In the genomic region with DNA sequence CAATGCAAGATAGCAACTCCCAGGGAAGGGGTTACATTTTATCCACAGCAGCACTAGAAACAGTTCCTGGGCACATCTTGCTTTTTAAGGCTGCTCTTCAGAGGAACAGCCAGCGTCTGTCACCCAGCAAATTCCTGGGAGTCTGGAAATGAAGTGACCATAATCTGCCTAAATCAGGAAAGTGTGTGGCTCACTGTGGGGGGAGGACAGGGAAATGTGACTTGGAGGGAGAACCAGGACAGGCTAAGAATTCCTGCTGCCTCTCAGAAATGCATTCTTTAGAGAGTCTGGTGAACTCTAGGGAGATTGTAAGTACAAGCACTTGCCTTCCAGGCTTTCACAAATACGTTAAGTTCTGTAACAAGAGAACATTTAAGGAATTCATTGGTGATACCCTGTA, we compare ENCODE assay signal across 27 cellular contexts.
DNase-seq lines count a peak whose midpoint lies in the region; ATAC-seq and TF ChIP-seq lines count a peak whose summit lies in the region.
"Had no signal": no experiment of that assay in that cellular context is flagged by ENCODE, and none has a peak within 500 bp of the region (broad histone marks: within the 10 kb centered on the region; RNA-seq: fewer than 3 reads in every experiment).

No MANE protein-coding gene starts in this region.

- H3K4me3 ChIP-seq in endodermal cell (ENCODE audit: low read length) (peak overlapping the region; percentile 46), osteoblast (ENCODE audit: insufficient read depth, low read length) (no peak overlapping the region)
- H3K4me3 ChIP-seq: dorsolateral prefrontal cortex, heart right ventricle, right lobe of liver, thoracic aorta had no signal

- no peak for ATAC-seq in HG03139 (IDR thresholded peaks at IDR 0.05; ENCODE audit: unreplicated experiment)
- ATAC-seq: activated T-cell treated with anti-CD3 and anti-CD28 coated beads, Interleukin-2, amount 50 U/mL, for 72 hours; heart right ventricle; right lobe of liver; stimulated activated naive CD8-positive, alpha-beta T cell treated with anti-CD3 and anti-CD28 coated beads, Interleukin-15, Interleukin-2, amounts not matched to agents 100 U/mL and 50 U/mL, for 24 hours had no signal

- H3K27me3 ChIP-seq in endodermal cell (ENCODE audit: control insufficient read depth, insufficient read depth, low read length, poor library complexity, severe bottlenecking): peaks cover 49% of the 10 kb centered on the region
- no peaks in the 10 kb centered on the region for H3K27me3 ChIP-seq in osteoblast (ENCODE audit: insufficient read depth, low read length)
- H3K27me3 ChIP-seq: heart right ventricle, right lobe of liver had no signal

- no peaks in the 10 kb centered on the region for H3K36me3 Mint-ChIP-seq in endodermal cell (ENCODE audit: low read depth)
- H3K36me3 Mint-ChIP-seq: CD4-positive, CD25-positive, alpha-beta regulatory T cell had no signal

- no peak overlapping the region for H2AFZ ChIP-seq in osteoblast (ENCODE audit: low read length)

- H3K79me2 ChIP-seq in osteoblast (ENCODE audit: insufficient read depth, low read length): no peaks in the 10 kb centered on the region

- WGBS in endodermal cell (ENCODE audit: insufficient coverage in 1 of 2, insufficient read length in 1 of 2), 2 experiments: 50 to 83% methylated on average over 1 to 2 of the region's 2 CpGs

- no peak overlapping the region for H3K4me3 Mint-ChIP-seq in endodermal cell
- H3K4me3 Mint-ChIP-seq: activated CD4-positive, alpha-beta T cell treated with anti-CD3 and anti-CD28 coated beads, Interleukin-2, amount 10 ng/mL, durations not matched to agents 24 days and 14 days; activated T-cell treated with anti-CD3 and anti-CD28 coated beads, Interleukin-2, amount 50 U/mL, for 72 hours; CD4-positive, CD25-positive, alpha-beta regulatory T cell; nephron; T-helper 2 cell treated with Interferon-gamma antibody and Interleukin-4, amounts not matched to agents 5 μg/mL and 100 μg/mL, for 36 hours had no signal

- DNase-seq in EL: peak; percentile 39
- DNase-seq in RPMI7951 (ENCODE audit: low read depth): peak; percentile 38
- DNase-seq in endodermal cell: peak; percentile 47
- no peak for DNase-seq in osteoblast (ENCODE audit: insufficient read length, low spot score, missing footprints)
- DNase-seq in NCI-H226: no peak
- DNase-seq in posterior vena cava (ENCODE audit: low spot score): no peak
- DNase-seq in NCI-H146 treated with DMSO at 0.1 percent for 48 hours (lab: John Stamatoyannopoulos, UW; ENCODE audit: unreplicated experiment): no peak
- DNase-seq: activated CD4-positive, alpha-beta T cell treated with anti-CD3 and anti-CD28 coated beads, Interleukin-2, amount 10 ng/mL, durations not matched to agents 24 days and 14 days; activated naive CD4-positive, alpha-beta T cell treated with Interleukin-2 at 50 U/mL for 16 hours; activated T-cell treated with anti-CD3 and anti-CD28 coated beads, Interleukin-2, amount 50 U/mL, for 72 hours; amniotic stem cell; CD4-positive, CD25-positive, alpha-beta regulatory T cell; central memory CD4-positive, alpha-beta T cell; dorsolateral prefrontal cortex; heart right ventricle; NCI-H1092; NCI-H2029; NCI-H2227 treated with DMSO at 0.1 percent for 48 hours; NCI-H774; right lobe of liver; stimulated activated CD4-positive, alpha-beta T cell treated with anti-CD3 and anti-CD28 coated beads, Interleukin-15, amount 100 ng/mL, for 24 hours; stimulated activated naive CD8-positive, alpha-beta T cell treated with anti-CD3 and anti-CD28 coated beads, Interleukin-15, Interleukin-2, amounts not matched to agents 100 U/mL and 50 U/mL, for 24 hours had no signal

- peaks cover 4% of the 10 kb centered on the region for H3K4me1 Mint-ChIP-seq in endodermal cell
- H3K4me1 Mint-ChIP-seq: activated CD4-positive, alpha-beta T cell treated with anti-CD3 and anti-CD28 coated beads, Interleukin-2, amount 10 ng/mL, durations not matched to agents 24 days and 14 days; CD4-positive, CD25-positive, alpha-beta regulatory T cell; nephron had no signal

- H3K27ac Mint-ChIP-seq in endodermal cell: no peak overlapping the region
- H3K27ac Mint-ChIP-seq: activated CD4-positive, alpha-beta T cell treated with anti-CD3 and anti-CD28 coated beads, Interleukin-2, amount 10 ng/mL, durations not matched to agents 24 days and 14 days; activated T-cell treated with anti-CD3 and anti-CD28 coated beads, Interleukin-2, amount 50 U/mL, for 72 hours; CD4-positive, CD25-positive, alpha-beta regulatory T cell; T-helper 2 cell treated with Interferon-gamma antibody and Interleukin-4, amounts not matched to agents 5 μg/mL and 100 μg/mL, for 36 hours had no signal

- H3K27ac ChIP-seq in endodermal cell (ENCODE audit: low read depth, low read length) (no peak overlapping the region), osteoblast (ENCODE audit: low read depth, low read length) (peak overlapping the region; percentile 36)
- H3K27ac ChIP-seq: dorsolateral prefrontal cortex, heart right ventricle, right lobe of liver, thoracic aorta, VCaP had no signal

- peaks cover 7% of the 10 kb centered on the region for H3K27me3 Mint-ChIP-seq in endodermal cell (ENCODE audit: insufficient read depth)
- H3K27me3 Mint-ChIP-seq: activated CD4-positive, alpha-beta T cell treated with anti-CD3 and anti-CD28 coated beads, Interleukin-2, amount 10 ng/mL, durations not matched to agents 24 days and 14 days; CD4-positive, CD25-positive, alpha-beta regulatory T cell had no signal

- H3K9ac ChIP-seq in endodermal cell (ENCODE audit: extremely low read depth, low read length, poor library complexity, severe bottlenecking): no peak overlapping the region

- intact Hi-C loops in posterior vena cava (cut with DNase I): loop anchor here in 1 of 2 donors (10.0 kb wide), 1 partner anchor 1301 kb away; no protein-coding TSS in a partner anchor

- H3K4me1 ChIP-seq in endodermal cell (ENCODE audit: control insufficient read depth, insufficient read depth, low read length): no peaks in the 10 kb centered on the region
- peaks cover 11% of the 10 kb centered on the region for H3K4me1 ChIP-seq in osteoblast (ENCODE audit: insufficient read depth, low read length)
- H3K4me1 ChIP-seq: heart right ventricle, right lobe of liver had no signal

- H3K4me2 ChIP-seq in osteoblast (ENCODE audit: insufficient read depth, low read length): peak overlapping the region; percentile 16

- peaks cover 24% of the 10 kb centered on the region for H3K9me3 Mint-ChIP-seq in endodermal cell
- H3K9me3 Mint-ChIP-seq: activated CD4-positive, alpha-beta T cell treated with anti-CD3 and anti-CD28 coated beads, Interleukin-2, amount 10 ng/mL, durations not matched to agents 24 days and 14 days had no signal

- TF ChIP-seq CTCF in endodermal cell (conservative IDR thresholded peaks at IDR 0.05) (no peak), osteoblast (IDR thresholded peaks at IDR 0.05; ENCODE audit: extremely low read depth, low read depth, low read length) (no peak)

- H3K36me3 ChIP-seq in endodermal cell (ENCODE audit: control insufficient read depth, insufficient read depth, low read length) (no peaks in the 10 kb centered on the region), osteoblast (ENCODE audit: insufficient read depth, low read length) (no peaks in the 10 kb centered on the region)
- H3K36me3 ChIP-seq: heart right ventricle, right lobe of liver, thoracic aorta had no signal

- H3K9me3 ChIP-seq in endodermal cell (ENCODE audit: control insufficient read depth, low read length): peaks cover 26% of the 10 kb centered on the region
- no peaks in the 10 kb centered on the region for H3K9me3 ChIP-seq in osteoblast (ENCODE audit: low read depth, low read length)
- H3K9me3 ChIP-seq: right lobe of liver, thoracic aorta had no signal

- H4K20me1 ChIP-seq in osteoblast (ENCODE audit: insufficient read depth, low read length): no peaks in the 10 kb centered on the region

Comparison
In these comparisons a context has a peak if more than half of its experiments do, and no peak if none do; other contexts are left out.
1. DNase-seq: peak in EL (single experiment), RPMI7951 (single experiment) and endodermal cell (single experiment); none in osteoblast (single experiment), NCI-H226 (single experiment), posterior vena cava (single experiment) and NCI-H146 treated with DMSO at 0.1 percent for 48 hours (single experiment).